In the genomic region with DNA sequence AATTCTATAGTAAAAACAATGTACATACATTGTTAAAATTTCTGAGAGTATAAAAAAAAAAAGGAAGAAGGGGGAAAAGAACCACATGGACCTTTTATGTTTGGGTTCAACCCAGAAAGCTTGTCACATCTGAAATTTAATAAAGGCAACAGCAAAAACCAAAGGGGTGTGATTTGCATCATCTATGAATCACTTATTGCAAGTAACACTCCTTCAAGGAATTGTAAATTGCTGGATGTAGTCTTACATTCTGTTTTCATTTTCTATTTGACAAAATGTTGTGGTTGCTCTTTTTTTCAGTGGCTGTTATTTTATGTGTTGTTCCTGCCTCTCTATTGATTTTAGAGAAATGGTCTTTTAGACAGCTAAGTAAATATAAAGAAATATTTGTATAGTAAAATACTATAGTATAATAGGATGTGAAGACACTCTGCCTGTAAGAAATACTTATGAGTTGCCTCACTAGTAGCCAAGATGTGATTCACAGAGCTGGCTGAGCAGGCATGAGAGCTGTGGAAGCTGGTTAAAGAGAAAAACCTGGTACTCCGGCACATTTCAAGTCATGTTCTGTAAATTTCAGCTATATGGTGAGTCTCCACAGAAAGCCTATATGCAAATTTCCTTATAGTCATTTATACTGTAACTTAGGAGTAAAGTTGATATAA, we compare ENCODE assay signal across 20 cellular contexts.
DNase-seq lines count a peak whose midpoint lies in the region; ATAC-seq and TF ChIP-seq lines count a peak whose summit lies in the region.
"Had no signal": no experiment of that assay in that cellular context is flagged by ENCODE, and none has a peak within 500 bp of the region (broad histone marks: within the 10 kb centered on the region; RNA-seq: fewer than 3 reads in every experiment).

No MANE protein-coding gene starts in this region.

- peaks cover 12% of the 10 kb centered on the region for H3K4me1 Mint-ChIP-seq in type B pancreatic cell (ENCODE audit: unreplicated experiment)

- POLR2A ChIA-PET in GM10248 (lab: Yijun Ruan, JAX) = no interaction called here

- no peaks in the 10 kb centered on the region for H3K36me3 Mint-ChIP-seq in type B pancreatic cell

- no peaks in the 10 kb centered on the region for H3K9me3 ChIP-seq in mesenchymal stem cell (ENCODE audit: control insufficient read depth, low read length)
- H3K9me3 ChIP-seq: ascending aorta, sigmoid colon had no signal

- no peaks in the 10 kb centered on the region for H3K9me3 Mint-ChIP-seq in type B pancreatic cell

- no peak overlapping the region for H3K4me3 ChIP-seq in epithelial cell of esophagus (ENCODE audit: low read length)
- peak overlapping the region in 1 of 2 experiments; percentile 59 for H3K4me3 ChIP-seq in mesenchymal stem cell (ENCODE audit: insufficient read depth in 1 of 2, low read depth in 1 of 2, low read length in 2 of 2)
- H3K4me3 ChIP-seq: ascending aorta, sigmoid colon had no signal

- H2AFZ ChIP-seq in mesenchymal stem cell (ENCODE audit: low read depth, low read length) = no peak overlapping the region

- TF ChIP-seq CTCF in epithelial cell of esophagus (IDR thresholded peaks at IDR 0.05; ENCODE audit: insufficient read depth, low read depth, low read length, missing control alignments) (no peak), type B pancreatic cell (conservative IDR thresholded peaks at IDR 0.05) (no peak), GM10248 (IDR thresholded peaks at IDR 0.05; ENCODE audit: control extremely low read depth, extremely low read depth, low read depth, missing control alignments) (no peak)

- H3K23ac ChIP-seq in mesenchymal stem cell (ENCODE audit: low read length in 2 of 2) = no peak overlapping the region

- no peak overlapping the region for H4K91ac ChIP-seq in mesenchymal stem cell (ENCODE audit: low read length)

- no peak overlapping the region for H3K18ac ChIP-seq in mesenchymal stem cell (ENCODE audit: low read depth in 1 of 2, low read length in 2 of 2)

- no peak overlapping the region for H2BK120ac ChIP-seq in mesenchymal stem cell (ENCODE audit: low read depth, low read length)

- no peak overlapping the region for H3K4me3 Mint-ChIP-seq in type B pancreatic cell
- H3K4me3 Mint-ChIP-seq: T-helper 2 cell treated with Interferon-gamma antibody and Interleukin-4, amounts not matched to agents 5 μg/mL and 100 μg/mL, for 36 hours had no signal

- CTCF ChIA-PET in GM10248 (lab: Yijun Ruan, JAX) = interaction anchor here (1.2 kb wide), 1 partner anchor 9 kb away, joined by 3 read pairs; no protein-coding TSS in a partner anchor

- H4K8ac ChIP-seq in mesenchymal stem cell (ENCODE audit: low read length) = no peak overlapping the region

- H3K9ac ChIP-seq in mesenchymal stem cell (ENCODE audit: low read length) = peak overlapping the region; percentile 90

- no peak overlapping the region for H3K27ac Mint-ChIP-seq in type B pancreatic cell
- H3K27ac Mint-ChIP-seq: T-helper 2 cell treated with Interferon-gamma antibody and Interleukin-4, amounts not matched to agents 5 μg/mL and 100 μg/mL, for 36 hours had no signal

- no peak overlapping the region for H3K4me2 ChIP-seq in mesenchymal stem cell (ENCODE audit: low read length, poor library complexity, severe bottlenecking)

- no peak for ATAC-seq in HG03139 (IDR thresholded peaks at IDR 0.05; ENCODE audit: unreplicated experiment)

- no peaks in the 10 kb centered on the region for H3K36me3 ChIP-seq in mesenchymal stem cell (ENCODE audit: control insufficient read depth in 1 of 2, insufficient read depth in 2 of 2, low read depth in 1 of 2, low read length in 2 of 2)
- H3K36me3 ChIP-seq: ascending aorta, sigmoid colon had no signal

- no peaks in the 10 kb centered on the region for H3K27me3 ChIP-seq in mesenchymal stem cell (ENCODE audit: control insufficient read depth in 1 of 2, insufficient read depth in 1 of 2, low read length in 2 of 2)
- H3K27me3 ChIP-seq: ascending aorta, sigmoid colon had no signal

- WGBS in mesenchymal stem cell = no CpG with 5 or more reads among the region's 1 CpG

- H2BK15ac ChIP-seq in mesenchymal stem cell (ENCODE audit: low read depth, poor library complexity, severe bottlenecking) = no peak overlapping the region

- H3K27ac ChIP-seq in mesenchymal stem cell (ENCODE audit: low read length, poor library complexity, severe bottlenecking) = peak overlapping the region; percentile 74
- H3K27ac ChIP-seq: ascending aorta had no signal

- no peaks in the 10 kb centered on the region for H3K27me3 Mint-ChIP-seq in type B pancreatic cell

- H2BK5ac ChIP-seq in mesenchymal stem cell (ENCODE audit: low read depth, low read length, poor library complexity, severe bottlenecking) = no peak overlapping the region

- DNase-seq in EL (peak; percentile 60), NCI-H526 treated with DMSO at 0.1 percent for 48 hours (lab: John Stamatoyannopoulos, UW) (peak; percentile 38), epithelial cell of esophagus (ENCODE audit: low read depth) (peak; percentile 49), mesenchymal stem cell (peak; percentile 33), type B pancreatic cell (ENCODE audit: extremely low spot score, unreplicated experiment) (no peak), DMS53 (lab: John Stamatoyannopoulos, UW) (no peak), GM10248 (ENCODE audit: extremely low spot score) (no peak)
- DNase-seq: activated gamma-delta T cell treated with Interleukin-2 at 50 U/mL for 16 hours; dermis blood vessel endothelial cell; DMS153; left colon; midbrain; NCI-H1105; NCI-H2171; SHP77 treated with DMSO at 0.1 percent for 48 hours; sigmoid colon; stimulated activated CD4-positive, alpha-beta T cell treated with anti-CD3 and anti-CD28 coated beads, Interleukin-4, amount 100 ng/mL, for 1 hour had no signal

- no peak overlapping the region for H3K14ac ChIP-seq in mesenchymal stem cell (ENCODE audit: low read length in 2 of 2)

- no peaks in the 10 kb centered on the region for H3K4me1 ChIP-seq in mesenchymal stem cell (ENCODE audit: control insufficient read depth, insufficient read depth, low read depth, low read length)

- H2AK5ac ChIP-seq in mesenchymal stem cell (ENCODE audit: low read length, severe bottlenecking) = no peak overlapping the region

- H3K4ac ChIP-seq in mesenchymal stem cell (ENCODE audit: low read depth in 1 of 2, low read length in 2 of 2) = no peak overlapping the region

- no peak overlapping the region for H2BK12ac ChIP-seq in mesenchymal stem cell (ENCODE audit: low read length in 2 of 2)

- no peaks in the 10 kb centered on the region for H3K79me1 ChIP-seq in mesenchymal stem cell (replicated peaks; ENCODE audit: low read length, poor library complexity, severe bottlenecking)

Comparison
In these comparisons a context has a peak if more than half of its experiments do, and no peak if none do; other contexts are left out.
1. DNase-seq: peak in EL (single experiment), NCI-H526 treated with DMSO at 0.1 percent for 48 hours (single experiment), epithelial cell of esophagus (single experiment) and mesenchymal stem cell (single experiment); none in type B pancreatic cell (single experiment), DMS53 (single experiment) and GM10248 (single experiment).